24 cellular contexts compared by ENCODE assay signal in genomic region chr12:24649209-24649608, GRCh38.
"Had no signal": no experiment of that assay in that cellular context is flagged by ENCODE, and none has a peak within 500 bp of the region (broad histone marks: within the 10 kb centered on the region; RNA-seq: fewer than 3 reads in every experiment).

No MANE protein-coding gene starts in this region.

- H3K27me3 ChIP-seq: dorsolateral prefrontal cortex, esophagus muscularis mucosa, foreskin keratinocyte, gastrocnemius medialis, heart right ventricle, left lung had no signal

- H3K36me3 ChIP-seq: esophagus muscularis mucosa, gastrocnemius medialis, heart right ventricle, left lung, lower lobe of right lung had no signal

- H3K36me3 Mint-ChIP-seq: mesothelial cell of epicardium; naive B cell; naive thymus-derived CD8-positive, alpha-beta T cell had no signal

- H3K4me1 ChIP-seq: esophagus muscularis mucosa, foreskin keratinocyte, gastrocnemius medialis, heart right ventricle, left lung, lower lobe of right lung had no signal

- H3K4me3 ChIP-seq: coronary artery, dorsolateral prefrontal cortex, esophagus muscularis mucosa, gastrocnemius medialis, heart right ventricle, left lung, lower lobe of right lung, mucosa of descending colon had no signal

- H3K4me1 Mint-ChIP-seq: mesothelial cell of epicardium; naive thymus-derived CD8-positive, alpha-beta T cell had no signal

- DNase-seq: dermis blood vessel endothelial cell; dorsolateral prefrontal cortex; effector CD4-positive, alpha-beta T cell; effector memory CD4-positive, alpha-beta T cell; gastrocnemius medialis; glutamatergic neuron; head of caudate nucleus; heart right ventricle; hippocampal formation; left cardiac atrium; left lung; left ventricle myocardium superior; lower lobe of right lung; mesenchymal stem cell; mucosa of descending colon; naive B cell; naive thymus-derived CD8-positive, alpha-beta T cell had no signal

- H3K27me3 Mint-ChIP-seq: naive B cell; naive thymus-derived CD8-positive, alpha-beta T cell had no signal

- FAIRE-seq: endothelial cell of umbilical vein, islet of Langerhans, keratinocyte had no signal

- H3K4me3 Mint-ChIP-seq: mesothelial cell of epicardium; naive B cell; naive thymus-derived CD8-positive, alpha-beta T cell had no signal

- H3K27ac Mint-ChIP-seq: mesothelial cell of epicardium; naive B cell; naive thymus-derived CD8-positive, alpha-beta T cell had no signal

- H3K9me3 ChIP-seq: esophagus muscularis mucosa, gastrocnemius medialis, left lung, lower lobe of right lung, mucosa of descending colon had no signal
